Comparison of ENCODE assay signal across 8 cellular contexts in genomic region chr17:40442392-40443195, GRCh38. TPM values are rescaled to one million over a fixed set of nuclear protein-coding genes. Genes with fewer than 3 reads are reported as not detected.
DNase-seq lines count a peak whose midpoint lies in the region; ATAC-seq and TF ChIP-seq lines count a peak whose summit lies in the region.

No MANE protein-coding gene starts in this region.

- no peaks in the 10 kb centered on the region for H3K27me3 ChIP-seq in brain microvascular endothelial cell (replicated peaks)
- no peaks in the 10 kb centered on the region for H3K27me3 ChIP-seq in thyroid gland

- 45 to 54% methylated on average over 16 to 22 of the region's 29 CpGs for WGBS in thyroid gland, 2 donors

- TF ChIP-seq POLR2A in thyroid gland (IDR thresholded peaks at IDR 0.05) = no peak

- no peaks in the 10 kb centered on the region for H3K9me3 Mint-ChIP-seq in activated naive CD4-positive, alpha-beta T cell treated with anti-CD3 and anti-CD28 coated beads, Interleukin-2, amount 10 ng/mL, durations not matched to agents 7 days and 5 days
- no peaks in the 10 kb centered on the region for H3K9me3 Mint-ChIP-seq in activated naive CD4-positive, alpha-beta T cell treated with anti-CD3 and anti-CD28 coated beads, Interleukin-2, amount 50 U/mL, for 72 hours

- TF ChIP-seq CTCF in brain microvascular endothelial cell (IDR thresholded peaks at IDR 0.05; ENCODE audit: low read depth, low read length, missing control alignments) (peak; percentile 20), thyroid gland (IDR thresholded peaks at IDR 0.05) (peak in 1 of 6 experiments; percentile 2)

- peaks cover 20 to 25% of the 10 kb centered on the region in 2 donors for H3K4me1 ChIP-seq in thyroid gland

- no peak for ATAC-seq in activated naive CD4-positive, alpha-beta T cell treated with anti-CD3 and anti-CD28 coated beads, Interleukin-2, amount 50 U/mL, for 72 hours
- ATAC-seq in left colon = peak; percentile 47
- no peak for ATAC-seq in HG03442 (IDR thresholded peaks at IDR 0.05; ENCODE audit: unreplicated experiment)

- H3K4me3 ChIP-seq in brain microvascular endothelial cell (ENCODE audit: low read depth, low read length) (peak overlapping the region; percentile 92), thyroid gland (replicated peaks in 1 of 3) (peak overlapping the region; percentile 10 to 65 (median 13))

- peaks cover 40% of the 10 kb centered on the region for H3K27me3 Mint-ChIP-seq in activated naive CD4-positive, alpha-beta T cell treated with anti-CD3 and anti-CD28 coated beads, Interleukin-2, amount 10 ng/mL, durations not matched to agents 7 days and 5 days

- no peak for DNase-seq in activated naive CD4-positive, alpha-beta T cell treated with anti-CD3 and anti-CD28 coated beads, Interleukin-2, amount 10 ng/mL, durations not matched to agents 7 days and 5 days
- DNase-seq in activated naive CD4-positive, alpha-beta T cell treated with anti-CD3 and anti-CD28 coated beads, Interleukin-2, amount 50 U/mL, for 72 hours (ENCODE audit: low spot score in 2 of 2) = no peak
- DNase-seq in brain microvascular endothelial cell (no peak), left colon (peak in 1 of 2 donors; percentile 64), thyroid gland (peak; percentile 38 to 41), activated gamma-delta T cell treated with Interleukin-2 at 50 U/mL for 16 hours (no peak), DMS 273 treated with DMSO at 0.1 percent for 48 hours (lab: John Stamatoyannopoulos, UW) (no peak)

- peaks cover 10% of the 10 kb centered on the region for H3K36me3 Mint-ChIP-seq in activated naive CD4-positive, alpha-beta T cell treated with anti-CD3 and anti-CD28 coated beads, Interleukin-2, amount 10 ng/mL, durations not matched to agents 7 days and 5 days
- no peaks in the 10 kb centered on the region for H3K36me3 Mint-ChIP-seq in activated naive CD4-positive, alpha-beta T cell treated with anti-CD3 and anti-CD28 coated beads, Interleukin-2, amount 50 U/mL, for 72 hours

- H3K27ac ChIP-seq in brain microvascular endothelial cell (peak overlapping the region; percentile 76), thyroid gland (peak overlapping the region; percentile 93 to 98 (median 94))

- H3K9me3 ChIP-seq in thyroid gland = no peaks in the 10 kb centered on the region

- H3K36me3 ChIP-seq in brain microvascular endothelial cell (replicated peaks) (peaks cover 25% of the 10 kb centered on the region), thyroid gland (no peaks in the 10 kb centered on the region)

- peak overlapping the region; percentile 70 for H3K4me3 Mint-ChIP-seq in activated naive CD4-positive, alpha-beta T cell treated with anti-CD3 and anti-CD28 coated beads, Interleukin-2, amount 10 ng/mL, durations not matched to agents 7 days and 5 days

- H3K4me1 Mint-ChIP-seq in activated naive CD4-positive, alpha-beta T cell treated with anti-CD3 and anti-CD28 coated beads, Interleukin-2, amount 10 ng/mL, durations not matched to agents 7 days and 5 days = peaks cover 53% of the 10 kb centered on the region

- intact Hi-C loops in left colon (cut with DNase I, micrococcal nuclease) = no loop called here
- intact Hi-C loops in thyroid gland (cut with DNase I) = loop anchor here (5.0 kb wide), 2 partner anchors 90 to 115 kb away; no protein-coding TSS in a partner anchor

- in situ Hi-C loops in brain microvascular endothelial cell (cut with HindIII; ENCODE audit: low pct_ligation_motif_present, low sequenced_read_pairs) = no loop called here

- CTCF ChIA-PET in activated naive CD4-positive, alpha-beta T cell treated with anti-CD3 and anti-CD28 coated beads, Interleukin-2, amount 10 ng/mL, durations not matched to agents 7 days and 5 days (lab: Charles Lee) = interaction anchor here (0.9 to 9.1 kb wide), 9 partner anchors 17 to 118 kb away, joined by 3 to 73 read pairs (median 10); partner anchors contain the start of gene TOP2A

- no peak overlapping the region for H3K27ac Mint-ChIP-seq in activated naive CD4-positive, alpha-beta T cell treated with anti-CD3 and anti-CD28 coated beads, Interleukin-2, amount 10 ng/mL, durations not matched to agents 7 days and 5 days
- no peak overlapping the region for H3K27ac Mint-ChIP-seq in activated naive CD4-positive, alpha-beta T cell treated with anti-CD3 and anti-CD28 coated beads, Interleukin-2, amount 50 U/mL, for 72 hours

RNA-seq across cellular contexts. Expression of gene IGFBP4, which starts 0.7 kb away (rescaled TPM):
- total RNA-seq in activated naive CD4-positive, alpha-beta T cell treated with anti-CD3 and anti-CD28 coated beads, Interleukin-2, amount 50 U/mL, for 72 hours = 10 to 100 TPM in 1 of 2 donors, 1 to 10 TPM in 1; 8.4 to 85.1 TPM
- total RNA-seq in left colon (100 to 1,000 TPM; 148 to 209 TPM), thyroid gland (100 to 1,000 TPM; 234 to 334 (median 274) TPM)

RNA-seq across cellular contexts. Expression of gene TOP2A, which starts 24.9 kb away (rescaled TPM):
- 100 to 1,000 TPM; 283 to 508 TPM for total RNA-seq in activated naive CD4-positive, alpha-beta T cell treated with anti-CD3 and anti-CD28 coated beads, Interleukin-2, amount 50 U/mL, for 72 hours
- total RNA-seq in left colon (10 to 100 TPM; 10.9 to 30.3 TPM), thyroid gland (1 to 10 TPM in 3 of 4 donors, under 1 TPM in 1; 0.20 to 5.2 (median 2.2) TPM)

RNA-seq across cellular contexts. Expression of gene TNS4, which starts 58.8 kb away (rescaled TPM):
- 10 to 100 TPM in 1 of 2 donors, 1 to 10 TPM in 1; 1.7 to 11.6 TPM for total RNA-seq in activated naive CD4-positive, alpha-beta T cell treated with anti-CD3 and anti-CD28 coated beads, Interleukin-2, amount 50 U/mL, for 72 hours
- total RNA-seq in left colon (10 to 100 TPM in 1 of 2 donors, 1 to 10 TPM in 1; 2.5 to 10.5 TPM), thyroid gland (10 to 100 TPM in 2 of 4 donors, 1 to 10 TPM in 2; 5.4 to 24.7 (median 16.2) TPM)

Comparison
In these comparisons a context has a peak if more than half of its experiments do, and no peak if none do; other contexts are left out.
1. DNase-seq: peak in thyroid gland (2 of 2); none in activated naive CD4-positive, alpha-beta T cell treated with anti-CD3 and anti-CD28 coated beads, Interleukin-2, amount 10 ng/mL, durations not matched to agents 7 days and 5 days (single experiment), activated naive CD4-positive, alpha-beta T cell treated with anti-CD3 and anti-CD28 coated beads, Interleukin-2, amount 50 U/mL, for 72 hours (0 of 2), brain microvascular endothelial cell (single experiment), activated gamma-delta T cell treated with Interleukin-2 at 50 U/mL for 16 hours (single experiment) and DMS 273 treated with DMSO at 0.1 percent for 48 hours (single experiment).
2. RNA of gene TOP2A, which starts 24.9 kb away (total RNA-seq): 283 to 508 TPM in activated naive CD4-positive, alpha-beta T cell treated with anti-CD3 and anti-CD28 coated beads, Interleukin-2, amount 50 U/mL, for 72 hours; 10.9 to 30.3 TPM in left colon and 0.20 to 5.2 TPM in thyroid gland; every median in the first group is over 4 times any median in the second.